Comparison of ENCODE assay signal across 14 cellular contexts in the genomic region with DNA sequence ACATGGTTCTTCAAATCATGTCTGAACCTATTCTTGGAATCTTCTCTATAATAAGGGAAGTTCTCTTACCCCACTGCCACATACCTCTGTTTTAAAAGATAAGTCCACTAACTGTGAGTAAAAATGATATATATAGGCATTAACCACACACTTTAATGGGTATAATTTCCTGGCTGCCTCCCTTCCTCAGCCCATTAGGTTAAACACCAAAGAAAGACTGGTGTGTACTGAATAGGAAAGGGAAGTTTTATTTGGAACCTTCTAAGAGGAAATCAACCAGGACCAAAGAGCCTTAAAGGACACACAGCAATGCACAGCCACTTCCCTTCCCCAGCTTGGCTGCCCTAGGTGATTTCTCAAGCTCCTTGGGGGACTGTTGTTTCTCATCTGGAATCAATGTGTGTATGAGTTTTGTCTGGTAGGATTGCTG. TPM values are rescaled to one million over a fixed set of nuclear protein-coding genes. Genes with fewer than 3 reads are reported as not detected.
DNase-seq lines count a peak whose midpoint lies in the region; ATAC-seq and TF ChIP-seq lines count a peak whose summit lies in the region.
"Had no signal": no experiment of that assay in that cellular context is flagged by ENCODE, and none has a peak within 500 bp of the region (broad histone marks: within the 10 kb centered on the region; RNA-seq: fewer than 3 reads in every experiment).

No MANE protein-coding gene starts in this region.

- no peak overlapping the region for H3K4me3 ChIP-seq in BLaER1 treated with 17β-estradiol and CSF1 and Interleukin-3, amounts not matched to agents 10 nM and 100 nM
- H3K4me3 ChIP-seq in spleen (no peak overlapping the region), SK-N-SH (ENCODE audit: low read depth in 2 of 2, low read length in 1 of 2) (no peak overlapping the region)

- no peak for TF ChIP-seq POLR2A in spleen (IDR thresholded peaks at IDR 0.05)

- H3K36me3 ChIP-seq in BLaER1 treated with 17β-estradiol and CSF1 and Interleukin-3, amounts not matched to agents 10 nM and 100 nM, result peaks cover 4 to 39% (median 21%) of the 10 kb centered on the region in 11 experiments; a peak in 18 of 22 replicates
- peaks cover 0 to 27% (median 0%) of the 10 kb centered on the region in 6 donors for H3K36me3 ChIP-seq in spleen
- peaks cover 0 to 6% of the 10 kb centered on the region in 2 experiments for H3K36me3 ChIP-seq in SK-N-SH (replicated peaks in 1 of 2; ENCODE audit: control insufficient read depth in 1 of 2, insufficient read depth in 2 of 2, low read length in 1 of 2)

- H3K9me3 Mint-ChIP-seq in memory B cell, result peaks cover 1% of the 10 kb centered on the region
- H3K9me3 Mint-ChIP-seq: activated CD4-positive, alpha-beta memory T cell treated with anti-CD3 and anti-CD28 coated beads for 36 hours; CD4-positive, alpha-beta T cell had no signal

- H3K27ac ChIP-seq in BLaER1 treated with 17β-estradiol and CSF1 and Interleukin-3, amounts not matched to agents 10 nM and 100 nM, result peak overlapping the region in 9 of 11 experiments; percentile 1 to 49 (median 13); a peak in 9 of 22 replicates
- peak overlapping the region in 3 of 8 donors; percentile 11 to 26 (median 19) for H3K27ac ChIP-seq in spleen
- H3K27ac ChIP-seq in SK-N-SH (ENCODE audit: low read depth in 2 of 2, low read length in 1 of 2), result peak overlapping the region in 1 of 2 experiments; percentile 47; a peak in 1 of 4 replicates

- no peaks in the 10 kb centered on the region for H3K27me3 ChIP-seq in BLaER1 treated with 17β-estradiol and CSF1 and Interleukin-3, amounts not matched to agents 10 nM and 100 nM
- H3K27me3 ChIP-seq in spleen (replicated peaks in 1 of 7) (no peaks in the 10 kb centered on the region), SK-N-SH (ENCODE audit: insufficient read depth) (no peaks in the 10 kb centered on the region)

- H3K4me3 Mint-ChIP-seq in memory B cell, result no peak overlapping the region
- H3K4me3 Mint-ChIP-seq: activated CD4-positive, alpha-beta memory T cell treated with anti-CD3 and anti-CD28 coated beads for 36 hours; CD4-positive, alpha-beta T cell; T-helper 1 cell treated with Interleukin-12 subunit alpha and Interleukin-12 subunit beta and Interleukin-4 antibody, amounts not matched to agents 30 μg/mL and 1 μg/mL, for 36 hours had no signal

- TF ChIP-seq CTCF in spleen (IDR thresholded peaks at IDR 0.05 in 8 of 11, conservative IDR thresholded peaks at IDR 0.05 in 3 of 11), result no peak
- TF ChIP-seq CTCF in SK-N-SH (IDR thresholded peaks at IDR 0.05), result no peak

- H2AFZ ChIP-seq in SK-N-SH (ENCODE audit: low read depth), result no peak overlapping the region

- H3K36me3 Mint-ChIP-seq in memory B cell, result peaks cover 9% of the 10 kb centered on the region

- no peak for TF ChIP-seq EP300 in SK-N-SH (IDR thresholded peaks at IDR 0.05; ENCODE audit: borderline replicate concordance in 1 of 2, low read depth in 1 of 2, low read length in 1 of 2)

- H3K79me2 ChIP-seq in SK-N-SH (ENCODE audit: insufficient read depth), result no peaks in the 10 kb centered on the region

- no peaks in the 10 kb centered on the region for H3K9me2 ChIP-seq in SK-N-SH

- ATAC-seq in memory B cell (ENCODE audit: low read depth), result no peak
- ATAC-seq in GM18909 (IDR thresholded peaks at IDR 0.05; ENCODE audit: poor library complexity, unreplicated experiment), result no peak

- POLR2A ChIA-PET in SK-N-SH (lab: Yijun Ruan, JAX), result no interaction called here

- H3K27me3 Mint-ChIP-seq in memory B cell, result no peaks in the 10 kb centered on the region
- H3K27me3 Mint-ChIP-seq: activated CD4-positive, alpha-beta memory T cell treated with anti-CD3 and anti-CD28 coated beads for 36 hours; CD4-positive, alpha-beta T cell had no signal

- peaks cover 7% of the 10 kb centered on the region for H3K4me1 Mint-ChIP-seq in memory B cell

- intact Hi-C loops in spleen (cut with DNase I; ENCODE audit: low total_unique reads), result no loop called here

- CTCF ChIA-PET in SK-N-SH (lab: Yijun Ruan, JAX), result interaction anchor here (1.0 to 2.3 kb wide), 3 partner anchors 61 to 163 kb away, joined by 3 to 6 read pairs (median 3); a partner anchor contains a TSS

- peaks cover 42 to 56% (median 44%) of the 10 kb centered on the region in 10 experiments for H3K4me1 ChIP-seq in BLaER1 treated with 17β-estradiol and CSF1 and Interleukin-3, amounts not matched to agents 10 nM and 100 nM
- H3K4me1 ChIP-seq in spleen (peaks cover 4 to 21% (median 16%) of the 10 kb centered on the region in 6 donors), SK-N-SH (ENCODE audit: control insufficient read depth in 1 of 2, insufficient read depth in 2 of 2, low read depth in 1 of 2, low read length in 1 of 2) (peaks cover 0 to 8% of the 10 kb centered on the region in 2 experiments; a peak in 1 of 4 replicates)

- H4K20me1 ChIP-seq in BLaER1 treated with 17β-estradiol and CSF1 and Interleukin-3, amounts not matched to agents 10 nM and 100 nM, result no peaks in the 10 kb centered on the region
- H4K20me1 ChIP-seq in SK-N-SH (ENCODE audit: insufficient read depth), result no peaks in the 10 kb centered on the region

- peak overlapping the region in 1 of 11 experiments; percentile 7; a peak in 1 of 22 replicates for H3K9ac ChIP-seq in BLaER1 treated with 17β-estradiol and CSF1 and Interleukin-3, amounts not matched to agents 10 nM and 100 nM
- H3K9ac ChIP-seq in SK-N-SH, result no peak overlapping the region

- peaks cover 7% of the 10 kb centered on the region for H3F3A ChIP-seq in SK-N-SH (replicated peaks; ENCODE audit: insufficient read depth)

- H3K4me2 ChIP-seq in BLaER1 treated with 17β-estradiol and CSF1 and Interleukin-3, amounts not matched to agents 10 nM and 100 nM, result peak overlapping the region; percentile 49 to 82 (median 72)
- H3K4me2 ChIP-seq in SK-N-SH, result no peak overlapping the region

- TF ChIP-seq RAD21 in SK-N-SH (IDR thresholded peaks at IDR 0.05; ENCODE audit: low read length), result no peak

- H3K9me3 ChIP-seq in BLaER1 treated with 17β-estradiol and CSF1 and Interleukin-3, amounts not matched to agents 10 nM and 100 nM (replicated peaks in 1 of 11), result no peaks in the 10 kb centered on the region
- H3K9me3 ChIP-seq in spleen (no peaks in the 10 kb centered on the region), SK-N-SH (no peaks in the 10 kb centered on the region)

- peak overlapping the region; percentile 35 for H3K27ac Mint-ChIP-seq in memory B cell
- H3K27ac Mint-ChIP-seq: activated CD4-positive, alpha-beta memory T cell treated with anti-CD3 and anti-CD28 coated beads for 36 hours; CD4-positive, alpha-beta T cell; T-helper 1 cell treated with Interleukin-12 subunit alpha and Interleukin-12 subunit beta and Interleukin-4 antibody, amounts not matched to agents 30 μg/mL and 1 μg/mL, for 36 hours had no signal

- DNase-seq in KG1 (lab: John Stamatoyannopoulos, UW) (peak; percentile 35), UCSD-AML1 (lab: John Stamatoyannopoulos, UW; ENCODE audit: unreplicated experiment) (peak; percentile 55), memory B cell (ENCODE audit: low spot score in 2 of 2) (no peak), spleen (no peak), NCI-H1417 treated with DMSO at 0.1 percent for 48 hours (lab: John Stamatoyannopoulos, UW) (no peak), SK-N-SH (no peak)
- DNase-seq: activated CD4-positive, alpha-beta memory T cell treated with anti-CD3 and anti-CD28 coated beads for 36 hours; activated gamma-delta T cell; CD4-positive, alpha-beta T cell; stimulated activated CD4-positive, alpha-beta T cell treated with anti-CD3 and anti-CD28 coated beads, Interleukin-4, amount 100 ng/mL, for 4 hours; stimulated activated naive CD4-positive, alpha-beta T cell treated with Interleukin-2 at 50 U/mL for 16 hours had no signal

TF ChIP-seq in SK-N-SH, 30 proteins besides CTCF, POLR2A, EP300 and RAD21:
- no peak for TF ChIP-seq RFX5 (IDR thresholded peaks at IDR 0.05; ENCODE audit: low read length)
- TF ChIP-seq YY1 (IDR thresholded peaks at IDR 0.05; ENCODE audit: low read depth), result no peak
- TF ChIP-seq FOXJ3 (CRISPR knock-in tag; IDR thresholded peaks at IDR 0.05), result no peak
- no peak for TF ChIP-seq TCF12 (IDR thresholded peaks at IDR 0.05)
- no peak for TF ChIP-seq NFIC (IDR thresholded peaks at IDR 0.05; ENCODE audit: borderline replicate concordance)
- TF ChIP-seq GABPA (IDR thresholded peaks at IDR 0.05; ENCODE audit: low read depth), result no peak
- TF ChIP-seq RXRA (IDR thresholded peaks at IDR 0.05; ENCODE audit: borderline replicate concordance, low read depth), result no peak
- no peak for TF ChIP-seq RCOR1 (IDR thresholded peaks at IDR 0.05; ENCODE audit: low read length)
- TF ChIP-seq CHD2 (IDR thresholded peaks at IDR 0.05; ENCODE audit: low read length, partially characterized antibody), result no peak
- no peak for TF ChIP-seq TEAD4 (IDR thresholded peaks at IDR 0.05; ENCODE audit: borderline replicate concordance, insufficient read depth)
- TF ChIP-seq FOXM1 (IDR thresholded peaks at IDR 0.05; ENCODE audit: low read depth), result no peak
- TF ChIP-seq MEF2A (IDR thresholded peaks at IDR 0.05; ENCODE audit: borderline replicate concordance, low read depth), result no peak
- no peak for TF ChIP-seq SMC3 (IDR thresholded peaks at IDR 0.05; ENCODE audit: low read depth, low read length)

RNA-seq across cellular contexts. Expression of a gene that starts 5.0 kb away (rescaled TPM):
- total RNA-seq in spleen, result 100 to 1,000 TPM in 2 of 7 donors, 10 to 100 TPM in 5; 38.6 to 149 (median 55.4) TPM
- polyA plus RNA-seq in spleen, result 10 to 100 TPM; 15.9 to 24.1 (median 16.1) TPM
- 22.8 and 29.8 TPM in 2 replicates for polyA plus RNA-seq in SK-N-SH (2012; rRNA removed)
- 16.7 and 23.9 TPM in 2 replicates for polyA plus RNA-seq in SK-N-SH (2012; cell fraction: cytosol; rRNA removed)
- 11.2 and 13.4 TPM in 2 replicates for polyA plus RNA-seq in SK-N-SH (2012; cell fraction: nucleus; rRNA removed)

RNA-seq across cellular contexts. Expression of a gene that starts 24.3 kb away (rescaled TPM):
- 10 to 100 TPM in 5 of 7 donors, 1 to 10 TPM in 2; 5.5 to 12.8 (median 10.5) TPM for total RNA-seq in spleen
- polyA plus RNA-seq in spleen (1 to 10 TPM; 3.0 to 6.0 (median 5.4) TPM), SK-N-SH (2012; rRNA removed) (10.2 and 10.6 TPM in 2 replicates)
- 4.6 and 7.4 TPM in 2 replicates for polyA plus RNA-seq in SK-N-SH (2012; cell fraction: cytosol; rRNA removed)
- 26.6 and 27.1 TPM in 2 replicates for polyA plus RNA-seq in SK-N-SH (2012; cell fraction: nucleus; rRNA removed)

RNA-seq across cellular contexts. Expression of a gene that starts 24.5 kb away (rescaled TPM):
- total RNA-seq in spleen, result 1 to 10 TPM; 2.2 to 5.1 (median 4.2) TPM
- polyA plus RNA-seq in spleen, result 1 to 10 TPM; 2.6 to 4.1 (median 3.2) TPM
- polyA plus RNA-seq in SK-N-SH (2012; rRNA removed), result 11.2 and 12.5 TPM in 2 replicates
- polyA plus RNA-seq in SK-N-SH (2012; cell fraction: cytosol; rRNA removed), result 15.5 and 18.3 TPM in 2 replicates
- polyA plus RNA-seq in SK-N-SH (2012; cell fraction: nucleus; rRNA removed), result 4.7 and 5.6 TPM in 2 replicates

Comparison
In these comparisons a context has a peak if more than half of its experiments do, and no peak if none do; other contexts are left out.
1. DNase-seq: peak in KG1 (single experiment) and UCSD-AML1 (single experiment); none in memory B cell (0 of 2), spleen (single experiment), NCI-H1417 treated with DMSO at 0.1 percent for 48 hours (single experiment) and SK-N-SH (single experiment).